Comparison of ENCODE assay signal across 10 cellular contexts in genomic region chr7:130914589-130915294, GRCh38.
DNase-seq lines count a peak whose midpoint lies in the region; ATAC-seq and TF ChIP-seq lines count a peak whose summit lies in the region.
"Had no signal": no experiment of that assay in that cellular context is flagged by ENCODE, and none has a peak within 500 bp of the region (broad histone marks: within the 10 kb centered on the region; RNA-seq: fewer than 3 reads in every experiment).

No MANE protein-coding gene starts in this region.

- no peak for TF ChIP-seq POLR2A in adrenal gland (IDR thresholded peaks at IDR 0.05)

- intact Hi-C loops in adrenal gland (cut with DNase I), result no loop called here

- H3K4me3 ChIP-seq in adrenal gland (no peak overlapping the region), mucosa of rectum (ENCODE audit: low read length in 2 of 2) (peak overlapping the region in 1 of 2 donors; percentile 64)

- H3K36me3 ChIP-seq in adrenal gland (replicated peaks in 1 of 2), result no peaks in the 10 kb centered on the region
- peaks cover 1 to 2% of the 10 kb centered on the region in 2 donors for H3K36me3 ChIP-seq in mucosa of rectum (ENCODE audit: control insufficient read depth in 2 of 2, insufficient read depth in 2 of 2, low read length in 2 of 2)

- peak; percentile 8 for DNase-seq in stimulated activated CD4-positive, alpha-beta T cell treated with anti-CD3 and anti-CD28 coated beads, Interleukin-15, amount 100 ng/mL, for 24 hours
- DNase-seq in stimulated activated CD4-positive, alpha-beta T cell treated with anti-CD3 and anti-CD28 coated beads, Interleukin-4, amount 100 ng/mL, for 24 hours, result no peak
- DNase-seq in adrenal gland, result no peak
- no peak for DNase-seq in NCI-H1694 treated with DMSO at 0.1 percent for 48 hours (lab: John Stamatoyannopoulos, UW)
- DNase-seq in DMS79 treated with DMSO at 0.1 percent for 48 hours (lab: John Stamatoyannopoulos, UW), result no peak
- DNase-seq in NCI-H510A treated with DMSO at 0.1 percent for 48 hours (lab: John Stamatoyannopoulos, UW), result no peak
- DNase-seq: NCI-H1694 had no signal

- H3K9me3 ChIP-seq in adrenal gland (replicated peaks in 1 of 3), result no peaks in the 10 kb centered on the region
- H3K9me3 ChIP-seq in mucosa of rectum (ENCODE audit: control insufficient read depth in 2 of 2, low read length in 2 of 2), result no peaks in the 10 kb centered on the region

- no peak for TF ChIP-seq CTCF in adrenal gland (IDR thresholded peaks at IDR 0.05)

- no peak for ATAC-seq in GM21367 (IDR thresholded peaks at IDR 0.05; ENCODE audit: unreplicated experiment)

- H3K9ac ChIP-seq in mucosa of rectum (ENCODE audit: low read depth in 1 of 2, low read length in 2 of 2), result peak overlapping the region; percentile 85 to 90
- H3K9ac ChIP-seq: parathyroid adenoma had no signal

- H3K27ac ChIP-seq in adrenal gland (peak overlapping the region in 4 of 5 donors; percentile 73 to 94 (median 92)), mucosa of rectum (ENCODE audit: low read depth in 2 of 2, low read length in 2 of 2) (peak overlapping the region; percentile 95)
- H3K27ac ChIP-seq: parathyroid adenoma had no signal

- WGBS in adrenal gland, 4 donors, result 92 to 94% (median 93%) methylated on average over 10 of the region's 10 CpGs

- H3K4me1 ChIP-seq in adrenal gland (replicated peaks in 1 of 2) (peaks cover 67 to 86% of the 10 kb centered on the region in 2 donors), mucosa of rectum (ENCODE audit: control insufficient read depth in 2 of 2, insufficient read depth in 2 of 2, low read length in 2 of 2) (peaks cover 53 to 70% of the 10 kb centered on the region in 2 donors)

- H3K27me3 ChIP-seq in adrenal gland (no peaks in the 10 kb centered on the region), mucosa of rectum (ENCODE audit: control insufficient read depth in 2 of 2, insufficient read depth in 2 of 2, low read length in 2 of 2) (no peaks in the 10 kb centered on the region)
